15 cellular contexts compared by ENCODE assay signal in the genomic region with DNA sequence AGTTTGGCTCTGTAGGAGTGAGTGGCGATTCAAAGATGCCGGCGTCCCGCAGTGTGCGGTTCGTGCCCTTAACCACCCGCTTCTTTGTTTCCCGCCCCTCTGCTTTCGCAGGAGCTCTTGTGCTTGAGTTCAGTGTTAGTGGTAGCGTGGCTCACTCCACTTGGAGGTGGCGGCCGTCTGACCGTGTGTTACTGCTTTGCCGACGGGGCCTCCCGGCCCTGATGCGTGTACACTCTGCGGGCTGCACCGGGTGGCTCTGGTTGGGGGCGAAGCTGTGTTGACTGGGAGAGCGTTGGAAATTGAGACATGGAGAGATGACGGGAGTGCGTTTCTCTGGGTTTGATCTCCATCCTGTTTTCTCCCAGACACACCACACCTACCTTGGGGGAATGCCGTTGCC. TPM values are rescaled to one million over a fixed set of nuclear protein-coding genes. Genes with fewer than 3 reads are reported as not detected.
DNase-seq lines count a peak whose midpoint lies in the region; ATAC-seq and TF ChIP-seq lines count a peak whose summit lies in the region.
"Had no signal": no experiment of that assay in that cellular context is flagged by ENCODE, and none has a peak within 500 bp of the region (broad histone marks: within the 10 kb centered on the region; RNA-seq: fewer than 3 reads in every experiment).

No MANE protein-coding gene starts in this region.

- no peak overlapping the region for H3K4ac ChIP-seq in H9 (ENCODE audit: low read depth, low read length)

- no peak overlapping the region for H2AK5ac ChIP-seq in H9 (ENCODE audit: insufficient read length, low read length)

- no peak overlapping the region for H4K5ac ChIP-seq in H9 (ENCODE audit: insufficient read length, low read depth, low read length)

- H3K23me2 ChIP-seq in H9 (ENCODE audit: insufficient read length, low read depth, low read length, poor library complexity, severe bottlenecking), result no peaks in the 10 kb centered on the region

- H3K36me3 Mint-ChIP-seq in Calu3 (ENCODE audit: insufficient read depth, unreplicated experiment) (peaks cover 34% of the 10 kb centered on the region), H9 (ENCODE audit: insufficient read depth in 1 of 3, low read depth in 3 of 3) (peaks cover 5 to 52% (median 21%) of the 10 kb centered on the region in 3 experiments; a peak in 6 of 7 replicates), memory B cell (peaks cover 48% of the 10 kb centered on the region)

- no peak overlapping the region for H4K8ac ChIP-seq in H9 (replicated peaks; ENCODE audit: insufficient read length, low read depth, low read length)

- H3K27ac ChIP-seq in H9 (ENCODE audit: insufficient read length, low read depth, low read length), result no peak overlapping the region
- H3K27ac ChIP-seq in spleen, result no peak overlapping the region
- H3K27ac ChIP-seq: A549, BLaER1, GM23248 had no signal

- H4K20me1 ChIP-seq in H9 (ENCODE audit: control insufficient read depth, insufficient read depth, insufficient read length), result no peaks in the 10 kb centered on the region

- no peak overlapping the region for H3K9ac ChIP-seq in H9 (ENCODE audit: extremely low read depth, insufficient read length, low read length)
- H3K9ac ChIP-seq: BLaER1, GM23248 had no signal

- no peak overlapping the region for H2BK120ac ChIP-seq in H9 (ENCODE audit: low read depth, low read length, poor library complexity, severe bottlenecking)

- H3K4me1 Mint-ChIP-seq in Calu3 (ENCODE audit: low read depth, unreplicated experiment) (no peaks in the 10 kb centered on the region), H9 (peaks cover 22 to 24% of the 10 kb centered on the region in 2 experiments), memory B cell (no peaks in the 10 kb centered on the region)
- H3K4me1 Mint-ChIP-seq: IgD-negative memory B cell had no signal

- no peak overlapping the region for H3K23ac ChIP-seq in H9 (ENCODE audit: insufficient read length, low read depth, low read length)

- ATAC-seq in memory B cell (ENCODE audit: low read depth), result no peak
- ATAC-seq: A549 had no signal

- BruUV-seq in Calu3 (replicated peaks; lab: Mats Ljungman, UMichigan), result no TSS peak

- no peak overlapping the region for H3K14ac ChIP-seq in H9 (ENCODE audit: insufficient read depth, low read length)

- WGBS in H9 (ENCODE audit: extremely low coverage, insufficient read length, low lambda C conversion rate), result no CpG with 5 or more reads among the region's 24 CpGs
- 95 to 98% (median 96%) methylated on average over 24 of the region's 24 CpGs for WGBS in spleen, 5 donors

- H3K79me1 ChIP-seq in H9 (ENCODE audit: insufficient read depth, low read depth, low read length, poor library complexity, severe bottlenecking), result no peaks in the 10 kb centered on the region

- H3K4me2 ChIP-seq in H9 (ENCODE audit: insufficient read depth, insufficient read length, low read length), result no peak overlapping the region
- H3K4me2 ChIP-seq: A549, BLaER1 had no signal

- TF ChIP-seq POLR2A in spleen (IDR thresholded peaks at IDR 0.05), result no peak

- H3K18ac ChIP-seq in H9 (ENCODE audit: insufficient read length, low read depth, low read length), result no peak overlapping the region

- no peak overlapping the region for H3T11ph ChIP-seq in H9 (ENCODE audit: low read length)

- H3K27ac Mint-ChIP-seq in Calu3 (ENCODE audit: unreplicated experiment) (peak overlapping the region; percentile 28), H9 (peak overlapping the region in 2 of 3 experiments; percentile 26 to 32; a peak in 2 of 7 replicates), memory B cell (peak overlapping the region; percentile 31)

- no peak overlapping the region for H2AFZ ChIP-seq in H9 (ENCODE audit: low read length)
- H2AFZ ChIP-seq: GM23248 had no signal

- H2BK5ac ChIP-seq in H9 (ENCODE audit: insufficient read length, low read length), result no peak overlapping the region

- peaks cover 4 to 91% (median 73%) of the 10 kb centered on the region in 6 donors for H3K36me3 ChIP-seq in spleen

- H3K4me3 Mint-ChIP-seq in Calu3 (ENCODE audit: low read depth, unreplicated experiment) (no peak overlapping the region), H9 (no peak overlapping the region), memory B cell (no peak overlapping the region)
- H3K4me3 Mint-ChIP-seq: CD8-positive, alpha-beta memory T cell; IgD-negative memory B cell had no signal

- no peak overlapping the region for H2BK12ac ChIP-seq in H9 (ENCODE audit: insufficient read length, low read depth, low read length)

- H3K4me1 ChIP-seq in H9 (ENCODE audit: insufficient read depth, low read length) (no peaks in the 10 kb centered on the region), spleen (no peaks in the 10 kb centered on the region)
- H3K4me1 ChIP-seq: A549, BLaER1 had no signal

- no peak overlapping the region for H3K56ac ChIP-seq in H9 (ENCODE audit: insufficient read length, low read depth, low read length)

- no peak overlapping the region for H4K91ac ChIP-seq in H9 (ENCODE audit: insufficient read length, low read depth, low read length)

- no peak overlapping the region for H3K4me3 ChIP-seq in spleen
- H3K4me3 ChIP-seq: A549, BLaER1, GM23248 had no signal

- no peak overlapping the region for H2BK20ac ChIP-seq in H9 (ENCODE audit: low read depth, low read length, poor library complexity, severe bottlenecking)

- no peaks in the 10 kb centered on the region for H3K9me3 Mint-ChIP-seq in Calu3 (ENCODE audit: low read depth, unreplicated experiment)
- no peaks in the 10 kb centered on the region for H3K9me3 Mint-ChIP-seq in H9
- H3K9me3 Mint-ChIP-seq in memory B cell, result no peaks in the 10 kb centered on the region
- H3K9me3 Mint-ChIP-seq: CD8-positive, alpha-beta memory T cell; IgD-negative memory B cell had no signal

- CTCF ChIA-PET in Calu3 (lab: Charles Lee), result no interaction called here

- H3K27me3 ChIP-seq in H9 (ENCODE audit: insufficient read depth, low read length), result no peaks in the 10 kb centered on the region
- peaks cover 0 to 2% (median 0%) of the 10 kb centered on the region in 7 donors for H3K27me3 ChIP-seq in spleen (replicated peaks in 1 of 7)

- no peak for DNase-seq in Calu3
- DNase-seq in H9, result no peak
- DNase-seq in memory B cell (ENCODE audit: low spot score in 2 of 2), result no peak
- DNase-seq in spleen, result peak; percentile 57
- no peak for DNase-seq in Ammon's horn (ENCODE audit: low spot score)
- DNase-seq in NCI-H1694 (lab: John Stamatoyannopoulos, UW), result no peak
- DNase-seq in activated gamma-delta T cell (lab: John Stamatoyannopoulos, UW), result no peak
- DNase-seq in NOMO-1 (lab: John Stamatoyannopoulos, UW; ENCODE audit: unreplicated experiment in 2 of 2), result no peak
- DNase-seq: CD8-positive, alpha-beta memory T cell; DMS 273 treated with DMSO at 0.1 percent for 48 hours; GM23248; H7 had no signal

- H3K27me3 Mint-ChIP-seq in Calu3 (ENCODE audit: unreplicated experiment) (no peaks in the 10 kb centered on the region), H9 (ENCODE audit: low read depth) (peaks cover 8% of the 10 kb centered on the region), memory B cell (peaks cover 2% of the 10 kb centered on the region)

- H3K9me3 ChIP-seq in H9 (ENCODE audit: control insufficient read depth, low read depth, low read length) (no peaks in the 10 kb centered on the region), spleen (no peaks in the 10 kb centered on the region)
- H3K9me3 ChIP-seq: A549, BLaER1 had no signal

- H2BK15ac ChIP-seq in H9 (ENCODE audit: low read depth, low read length), result no peak overlapping the region

- no peaks in the 10 kb centered on the region for H3K79me2 ChIP-seq in H9 (ENCODE audit: insufficient read depth, low read length)

- intact Hi-C loops in Calu3 (cut with micrococcal nuclease; ENCODE audit: unreplicated experiment), result no loop called here
- intact Hi-C loops in spleen (cut with DNase I; ENCODE audit: low total_unique reads), result no loop called here

- TF ChIP-seq CTCF in Calu3 (IDR thresholded peaks at IDR 0.05; ENCODE audit: unreplicated experiment), result no peak
- TF ChIP-seq CTCF in H9 (conservative IDR thresholded peaks at IDR 0.05), result no peak
- no peak for TF ChIP-seq CTCF in spleen (IDR thresholded peaks at IDR 0.05 in 8 of 11, conservative IDR thresholded peaks at IDR 0.05 in 3 of 11)

RNA-seq across cellular contexts. Expression of a gene that starts 31.4 kb away (rescaled TPM):
- 0.66 and 1.1 TPM in 2 replicates for total RNA-seq in Calu3 (2022)
- total RNA-seq in H9 (2021), result 0.07 and 0.09 TPM in 2 replicates
- total RNA-seq in spleen, result not detected
- polyA plus RNA-seq in spleen, result not detected
- total RNA-seq: CD8-positive, alpha-beta memory T cell; GM23248 had no signal
- polyA plus RNA-seq: CD8-positive, alpha-beta memory T cell; GM23248; IgD-negative memory B cell had no signal
